1 cellular context compared by ENCODE assay signal in genomic region chr15:80058851-80059785, GRCh38.
TF ChIP-seq lines count a peak whose summit lies in the region.

ZFAND6 (plus strand) TSS chr15:80059676; CDS start chr15:80120345, 60,669 bp downstream.

TF ChIP-seq in GM12878, 131 proteins besides CTCF, POLR2A, EP300 and RAD21 (continued from another document):
- TF ChIP-seq SIX5 (IDR thresholded peaks at IDR 0.05; ENCODE audit: low read depth, low read length, severe bottlenecking), result no peak
- 0 out of 2 replicates have a peak, but pooled peaks have one; percentile 5 for TF ChIP-seq HCFC1 (IDR thresholded peaks at IDR 0.05; ENCODE audit: low read length)
- no peak for TF ChIP-seq PAX5 (IDR thresholded peaks at IDR 0.05; ENCODE audit: borderline replicate concordance, low read depth, low read length)
- TF ChIP-seq ETV6 (conservative IDR thresholded peaks at IDR 0.05 in 1 of 2, IDR thresholded peaks at IDR 0.05 in 1 of 2; ENCODE audit: borderline replicate concordance in 1 of 2, low read depth in 1 of 2), result no peak
- peak; percentile 84 for TF ChIP-seq CREB1 (IDR thresholded peaks at IDR 0.05; ENCODE audit: low read depth)
- no peak for TF ChIP-seq ZBTB4 (CRISPR knock-in tag; IDR thresholded peaks at IDR 0.05)
- TF ChIP-seq ZNF24 (IDR thresholded peaks at IDR 0.05), result no peak
- TF ChIP-seq ZNF687 (IDR thresholded peaks at IDR 0.05), result no peak
- TF ChIP-seq NBN (IDR thresholded peaks at IDR 0.05), result no peak
- TF ChIP-seq GABPA (IDR thresholded peaks at IDR 0.05; ENCODE audit: low read depth), result no peak
- no peak for TF ChIP-seq RBBP5 (conservative IDR thresholded peaks at IDR 0.05)
- TF ChIP-seq HDAC6 (IDR thresholded peaks at IDR 0.05; ENCODE audit: unreplicated experiment), result no peak
- no peak for TF ChIP-seq ASH2L (IDR thresholded peaks at IDR 0.05; ENCODE audit: borderline replicate concordance, low read depth)
- TF ChIP-seq NFIC (IDR thresholded peaks at IDR 0.05; ENCODE audit: low read depth, low read length), result no peak
- no peak for TF ChIP-seq RCOR1 (conservative IDR thresholded peaks at IDR 0.05; ENCODE audit: low read depth, low read length)
- no peak for TF ChIP-seq FOXK2 (IDR thresholded peaks at IDR 0.05)
- TF ChIP-seq EZH2 (IDR thresholded peaks at IDR 0.05; ENCODE audit: borderline replicate concordance, control insufficient read depth, low read depth, low read length), result no peak
- no peak for TF ChIP-seq BACH1 (IDR thresholded peaks at IDR 0.05; ENCODE audit: borderline replicate concordance)
- TF ChIP-seq FOS (IDR thresholded peaks at IDR 0.05; ENCODE audit: borderline replicate concordance, extremely low read depth, insufficient read length), result no peak
- TF ChIP-seq MTA3 (IDR thresholded peaks at IDR 0.05; ENCODE audit: borderline replicate concordance, low read length), result no peak
- no peak; the same call in 1 of the 2 replicates for TF ChIP-seq CREM (IDR thresholded peaks at IDR 0.05; ENCODE audit: low read depth)
- TF ChIP-seq IRF3 (IDR thresholded peaks at IDR 0.05), result no peak
- no peak for TF ChIP-seq HDAC2 (IDR thresholded peaks at IDR 0.05)
- no peak for TF ChIP-seq CHD1 (IDR thresholded peaks at IDR 0.05; ENCODE audit: low read depth, low read length)
- TF ChIP-seq E4F1 (IDR thresholded peaks at IDR 0.05; ENCODE audit: borderline replicate concordance, partially characterized antibody), result no peak
- no peak for TF ChIP-seq ZNF622 (IDR thresholded peaks at IDR 0.05)
- no peak for TF ChIP-seq EGR1 (IDR thresholded peaks at IDR 0.05; ENCODE audit: borderline replicate concordance in 1 of 2, low read depth in 2 of 2, low read length in 2 of 2)
- TF ChIP-seq NKRF (conservative IDR thresholded peaks at IDR 0.05), result no peak
- no peak for TF ChIP-seq NR2C2 (IDR thresholded peaks at IDR 0.05; ENCODE audit: borderline replicate concordance, control insufficient read depth, insufficient read length, low read depth)
- TF ChIP-seq GATAD2B (conservative IDR thresholded peaks at IDR 0.05; ENCODE audit: low read depth), result no peak; the same call in 1 of the 2 replicates
- no peak for TF ChIP-seq RELA (IDR thresholded peaks at IDR 0.05; ENCODE audit: borderline replicate concordance, partially characterized antibody)
- no peak for TF ChIP-seq SUPT20H (IDR thresholded peaks at IDR 0.05; ENCODE audit: borderline replicate concordance, control insufficient read depth, low read depth, low read length)
- TF ChIP-seq SREBF2 (IDR thresholded peaks at IDR 0.05; ENCODE audit: low read length), result no peak
- no peak for TF ChIP-seq SUZ12 (IDR thresholded peaks at IDR 0.05; ENCODE audit: unreplicated experiment)
- TF ChIP-seq CBX5 (IDR thresholded peaks at IDR 0.05; ENCODE audit: low read depth), result no peak
- no peak for TF ChIP-seq ATF3 (IDR thresholded peaks at IDR 0.05; ENCODE audit: borderline replicate concordance, extremely low read depth, low read depth, low read length)
- no peak for TF ChIP-seq PAX8 (IDR thresholded peaks at IDR 0.05)
- TF ChIP-seq YBX1 (IDR thresholded peaks at IDR 0.05), result no peak
- TF ChIP-seq SRF (IDR thresholded peaks at IDR 0.05; ENCODE audit: low read depth in 2 of 2, low read length in 2 of 2), result no peak
- TF ChIP-seq USF1 (IDR thresholded peaks at IDR 0.05; ENCODE audit: borderline replicate concordance, extremely low read length, insufficient read depth, low read depth, low read length), result peak; percentile 7
- no peak; the same call in 1 of the 2 replicates for TF ChIP-seq SREBF1 (IDR thresholded peaks at IDR 0.05; ENCODE audit: low read length)
- TF ChIP-seq MTA2 (IDR thresholded peaks at IDR 0.05; ENCODE audit: low read depth), result no peak
- peak; percentile 45; the same call in 2 of the 3 replicates for TF ChIP-seq POU2F2 (IDR thresholded peaks at IDR 0.05; ENCODE audit: borderline replicate concordance, low read depth, low read length)
TF ChIP-seq in GM12878: peak in this region for 21.
